40 cellular contexts compared by ENCODE assay signal in genomic region chr20:20869161-20869560, GRCh38.
"Had no signal": no experiment of that assay in that cellular context is flagged by ENCODE, and none has a peak within 500 bp of the region (broad histone marks: within the 10 kb centered on the region; RNA-seq: fewer than 3 reads in every experiment).

No MANE protein-coding gene starts in this region.

- FAIRE-seq: astrocyte, bronchial epithelial cell had no signal

- H3K36me3 ChIP-seq: adrenal gland, ascending aorta, brain microvascular endothelial cell, breast epithelium, cardiac muscle cell had no signal

- H3K9me3 Mint-ChIP-seq: activated naive CD4-positive, alpha-beta T cell treated with anti-CD3 and anti-CD28 coated beads for 36 hours; activated naive CD4-positive, alpha-beta T cell treated with anti-CD3 and anti-CD28 coated beads, Interleukin-2, amount 10 ng/mL, durations not matched to agents 7 days and 5 days; activated naive CD4-positive, alpha-beta T cell treated with anti-CD3 and anti-CD28 coated beads, Interleukin-2, amount 50 U/mL, for 24 hours; activated naive CD4-positive, alpha-beta T cell treated with anti-CD3 and anti-CD28 coated beads, Interleukin-2, amount 50 U/mL, for 72 hours; activated naive CD8-positive, alpha-beta T cell treated with anti-CD3 and anti-CD28 coated beads for 36 hours; activated naive CD8-positive, alpha-beta T cell treated with anti-CD3 and anti-CD28 coated beads, Interleukin-2, amount 10 ng/mL, durations not matched to agents 7 days and 5 days; activated naive CD8-positive, alpha-beta T cell treated with anti-CD3 and anti-CD28 coated beads, Interleukin-2, amount 50 U/mL, for 24 hours; activated T-cell treated with anti-CD3 and anti-CD28 coated beads, Interleukin-2, amount 50 U/mL, for 24 hours; activated T-cell treated with anti-CD3 and anti-CD28 coated beads, Interleukin-2, amount 50 U/mL, for 4 hours; activated T-cell treated with anti-CD3 and anti-CD28 coated beads, Interleukin-2, amount 50 U/mL, for 72 hours; activated T-helper 1 cell treated with anti-CD3 and anti-CD28 coated beads, Interleukin-12 subunit alpha, Interleukin-12 subunit beta, Interleukin-2, Interleukin-4 antibody, amounts not matched to agents 30 ng/mL and 10 ng/mL and 1 ng/mL, durations not matched to agents 14 hours and 24 hours and 36 hours; activated T-helper 17 cell treated with anti-CD3 and anti-CD28 coated beads, Interleukin-2, amount 50 U/mL, for 72 hours; activated T-helper 2 cell treated with anti-CD3 and anti-CD28 coated beads, Interferon-gamma antibody, Interleukin-2, Interleukin-4, amounts not matched to agents 10 μg/mL and 5 μg/mL and 100 μg/mL, durations not matched to agents 14 hours and 24 hours and 36 hours; brain; central memory CD8-positive, alpha-beta T cell had no signal

- H3K4me3 Mint-ChIP-seq: activated naive CD4-positive, alpha-beta T cell treated with anti-CD3 and anti-CD28 coated beads for 36 hours; activated naive CD4-positive, alpha-beta T cell treated with anti-CD3 and anti-CD28 coated beads, Interleukin-2, amount 10 ng/mL, durations not matched to agents 7 days and 5 days; activated naive CD4-positive, alpha-beta T cell treated with anti-CD3 and anti-CD28 coated beads, Interleukin-2, amount 50 U/mL, for 24 hours; activated naive CD8-positive, alpha-beta T cell; activated naive CD8-positive, alpha-beta T cell treated with anti-CD3 and anti-CD28 coated beads for 36 hours; activated naive CD8-positive, alpha-beta T cell treated with anti-CD3 and anti-CD28 coated beads, Interleukin-2, amount 10 ng/mL, durations not matched to agents 7 days and 5 days; activated naive CD8-positive, alpha-beta T cell treated with anti-CD3 and anti-CD28 coated beads, Interleukin-2, amount 50 U/mL, for 24 hours; activated T-cell treated with anti-CD3 and anti-CD28 coated beads, Interleukin-2, amount 50 U/mL, for 24 hours; activated T-cell treated with anti-CD3 and anti-CD28 coated beads, Interleukin-2, amount 50 U/mL, for 4 hours; activated T-cell treated with anti-CD3 and anti-CD28 coated beads, Interleukin-2, amount 50 U/mL, for 72 hours; activated T-helper 1 cell treated with anti-CD3 and anti-CD28 coated beads, Interleukin-12 subunit alpha, Interleukin-12 subunit beta, Interleukin-2, Interleukin-4 antibody, amounts not matched to agents 30 ng/mL and 10 ng/mL and 1 ng/mL, durations not matched to agents 14 hours and 24 hours and 36 hours; activated T-helper 17 cell treated with anti-CD3 and anti-CD28 coated beads, Interleukin-2, amount 50 U/mL, for 72 hours; brain; central memory CD8-positive, alpha-beta T cell had no signal

- H3K27ac ChIP-seq: adrenal gland, ascending aorta, body of pancreas, brain microvascular endothelial cell, breast epithelium, cardiac muscle cell had no signal

- H3K4me3 ChIP-seq: adrenal gland, ascending aorta, body of pancreas, breast epithelium, cardiac muscle cell had no signal

- ATAC-seq: activated naive CD4-positive, alpha-beta T cell treated with anti-CD3 and anti-CD28 coated beads, Interleukin-2, amount 50 U/mL, for 72 hours; activated naive CD8-positive, alpha-beta T cell treated with anti-CD3 and anti-CD28 coated beads, Interleukin-2, amount 50 U/mL, for 24 hours; activated T-cell treated with anti-CD3 and anti-CD28 coated beads, Interleukin-2, amount 50 U/mL, for 4 hours; activated T-cell treated with anti-CD3 and anti-CD28 coated beads, Interleukin-2, amount 50 U/mL, for 72 hours; activated T-helper 17 cell treated with anti-CD3 and anti-CD28 coated beads, Interleukin-2, amount 50 U/mL, for 72 hours; body of pancreas had no signal

- H3K9me3 ChIP-seq: adrenal gland, ascending aorta, body of pancreas, breast epithelium had no signal

- H3K4me1 ChIP-seq: adrenal gland, ascending aorta, body of pancreas, breast epithelium had no signal

- H3K27ac Mint-ChIP-seq: activated naive CD4-positive, alpha-beta T cell treated with anti-CD3 and anti-CD28 coated beads for 36 hours; activated naive CD4-positive, alpha-beta T cell treated with anti-CD3 and anti-CD28 coated beads, Interleukin-2, amount 10 ng/mL, durations not matched to agents 7 days and 5 days; activated naive CD4-positive, alpha-beta T cell treated with anti-CD3 and anti-CD28 coated beads, Interleukin-2, amount 50 U/mL, for 24 hours; activated naive CD4-positive, alpha-beta T cell treated with anti-CD3 and anti-CD28 coated beads, Interleukin-2, amount 50 U/mL, for 72 hours; activated naive CD8-positive, alpha-beta T cell; activated naive CD8-positive, alpha-beta T cell treated with anti-CD3 and anti-CD28 coated beads for 36 hours; activated naive CD8-positive, alpha-beta T cell treated with anti-CD3 and anti-CD28 coated beads, Interleukin-2, amount 10 ng/mL, durations not matched to agents 7 days and 5 days; activated naive CD8-positive, alpha-beta T cell treated with anti-CD3 and anti-CD28 coated beads, Interleukin-2, amount 50 U/mL, for 24 hours; activated T-cell treated with anti-CD3 and anti-CD28 coated beads, Interleukin-2, amount 50 U/mL, for 24 hours; activated T-cell treated with anti-CD3 and anti-CD28 coated beads, Interleukin-2, amount 50 U/mL, for 72 hours; activated T-helper 1 cell treated with anti-CD3 and anti-CD28 coated beads, Interleukin-12 subunit alpha, Interleukin-12 subunit beta, Interleukin-2, Interleukin-4 antibody, amounts not matched to agents 30 ng/mL and 10 ng/mL and 1 ng/mL, durations not matched to agents 14 hours and 24 hours and 36 hours; activated T-helper 17 cell treated with anti-CD3 and anti-CD28 coated beads, Interleukin-2, amount 50 U/mL, for 72 hours; activated T-helper 2 cell treated with anti-CD3 and anti-CD28 coated beads, Interferon-gamma antibody, Interleukin-2, Interleukin-4, amounts not matched to agents 10 μg/mL and 5 μg/mL and 100 μg/mL, durations not matched to agents 14 hours and 24 hours and 36 hours had no signal

- H3K36me3 Mint-ChIP-seq: activated naive CD4-positive, alpha-beta T cell treated with anti-CD3 and anti-CD28 coated beads, Interleukin-2, amount 10 ng/mL, durations not matched to agents 7 days and 5 days; activated naive CD4-positive, alpha-beta T cell treated with anti-CD3 and anti-CD28 coated beads, Interleukin-2, amount 50 U/mL, for 24 hours; activated naive CD4-positive, alpha-beta T cell treated with anti-CD3 and anti-CD28 coated beads, Interleukin-2, amount 50 U/mL, for 72 hours; activated naive CD8-positive, alpha-beta T cell; activated naive CD8-positive, alpha-beta T cell treated with anti-CD3 and anti-CD28 coated beads for 36 hours; activated naive CD8-positive, alpha-beta T cell treated with anti-CD3 and anti-CD28 coated beads, Interleukin-2, amount 10 ng/mL, durations not matched to agents 7 days and 5 days; brain had no signal

- H3K4me1 Mint-ChIP-seq: activated naive CD4-positive, alpha-beta T cell treated with anti-CD3 and anti-CD28 coated beads, Interleukin-2, amount 10 ng/mL, durations not matched to agents 7 days and 5 days; activated naive CD4-positive, alpha-beta T cell treated with anti-CD3 and anti-CD28 coated beads, Interleukin-2, amount 50 U/mL, for 24 hours; activated naive CD8-positive, alpha-beta T cell treated with anti-CD3 and anti-CD28 coated beads for 36 hours; activated naive CD8-positive, alpha-beta T cell treated with anti-CD3 and anti-CD28 coated beads, Interleukin-2, amount 10 ng/mL, durations not matched to agents 7 days and 5 days; activated naive CD8-positive, alpha-beta T cell treated with anti-CD3 and anti-CD28 coated beads, Interleukin-2, amount 50 U/mL, for 24 hours; activated T-helper 17 cell treated with anti-CD3 and anti-CD28 coated beads, Interleukin-2, amount 50 U/mL, for 72 hours; brain; central memory CD8-positive, alpha-beta T cell had no signal

- H3K27me3 ChIP-seq: adrenal gland, ascending aorta, body of pancreas, brain microvascular endothelial cell had no signal

- DNase-seq: activated effector memory CD4-positive, alpha-beta T cell treated with anti-CD3 and anti-CD28 coated beads, Interleukin-2, amount 50 U/mL, for 16 hours; activated effector memory CD4-positive, alpha-beta T cell treated with Interleukin-2 at 50 U/mL for 16 hours; activated gamma-delta T cell; activated gamma-delta T cell treated with Interleukin-2 at 50 U/mL for 16 hours; activated naive CD4-positive, alpha-beta T cell; activated naive CD4-positive, alpha-beta T cell treated with anti-CD3 and anti-CD28 coated beads for 36 hours; activated naive CD4-positive, alpha-beta T cell treated with anti-CD3 and anti-CD28 coated beads, Interleukin-2, amount 10 ng/mL, durations not matched to agents 7 days and 5 days; activated naive CD4-positive, alpha-beta T cell treated with anti-CD3 and anti-CD28 coated beads, Interleukin-2, amount 50 U/mL, for 16 hours; activated naive CD4-positive, alpha-beta T cell treated with Interleukin-2 at 50 U/mL for 16 hours; activated naive CD8-positive, alpha-beta T cell treated with anti-CD3 and anti-CD28 coated beads for 36 hours; activated naive CD8-positive, alpha-beta T cell treated with anti-CD3 and anti-CD28 coated beads, Interleukin-2, amount 10 ng/mL, durations not matched to agents 7 days and 5 days; activated naive CD8-positive, alpha-beta T cell treated with anti-CD3 and anti-CD28 coated beads, Interleukin-2, amount 50 U/mL, for 24 hours; activated T-cell treated with anti-CD3 and anti-CD28 coated beads, Interleukin-2, amount 50 U/mL, for 1 hour; activated T-cell treated with anti-CD3 and anti-CD28 coated beads, Interleukin-2, amount 50 U/mL, for 24 hours; activated T-cell treated with anti-CD3 and anti-CD28 coated beads, Interleukin-2, amount 50 U/mL, for 4 hours; activated T-cell treated with anti-CD3 and anti-CD28 coated beads, Interleukin-2, amount 50 U/mL, for 48 hours; activated T-cell treated with anti-CD3 and anti-CD28 coated beads, Interleukin-2, amount 50 U/mL, for 72 hours; adrenal gland; amniotic stem cell; amygdala; anterior cingulate cortex; aorta; body of pancreas; brain microvascular endothelial cell; caudate nucleus; central memory CD4-positive, alpha-beta T cell; cerebellar nuclear complex had no signal
